31 cellular contexts compared by ENCODE assay signal in the genomic region with DNA sequence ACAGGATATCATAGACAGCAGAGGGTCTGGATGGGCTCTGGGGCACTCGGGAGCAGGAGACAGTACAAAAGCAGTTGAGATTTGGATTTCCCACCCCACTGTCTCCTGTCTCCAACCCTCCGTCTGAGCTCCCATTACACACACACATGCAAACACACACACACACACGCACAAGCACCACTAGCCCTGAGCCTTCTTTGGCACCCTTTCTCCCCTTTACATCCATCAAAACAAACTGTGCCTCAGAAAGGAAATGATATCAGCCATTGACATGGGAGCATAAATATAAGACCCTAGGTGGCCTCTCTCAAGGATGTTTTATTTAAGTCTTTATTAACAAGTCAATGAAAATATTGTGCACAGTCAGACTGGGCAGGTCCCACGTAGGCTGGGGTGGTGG. TPM values are rescaled to one million over a fixed set of nuclear protein-coding genes. Genes with fewer than 3 reads are reported as not detected.
"Had no signal": no experiment of that assay in that cellular context is flagged by ENCODE, and none has a peak within 500 bp of the region (broad histone marks: within the 10 kb centered on the region; RNA-seq: fewer than 3 reads in every experiment).

No MANE protein-coding gene starts in this region.

- H3K9me3 Mint-ChIP-seq: naive thymus-derived CD4-positive, alpha-beta T cell; nephron; stimulated activated naive B cell treated with anti-CD40 and anti-IgM and Interleukin-4, amounts not matched to agents 10 μg/mL and 1 μg/mL and 100 μg/mL, for 72 hours; stimulated activated naive CD8-positive, alpha-beta T cell treated with anti-CD3 and anti-CD28 coated beads, Interleukin-15, Interleukin-2, amounts not matched to agents 100 ng/mL and 50 ng/mL, for 24 hours had no signal

- H3K4me1 ChIP-seq: gastrocnemius medialis, psoas muscle, tibial nerve, upper lobe of left lung had no signal

- H3K9me3 ChIP-seq: gastrocnemius medialis, ovary, psoas muscle, spleen, thoracic aorta, tibial nerve, upper lobe of left lung had no signal

- H3K36me3 ChIP-seq: gastrocnemius medialis, ovary, spleen, thoracic aorta, tibial nerve, upper lobe of left lung had no signal

- H3K36me3 Mint-ChIP-seq: naive thymus-derived CD4-positive, alpha-beta T cell; stimulated activated naive B cell treated with anti-CD40 and anti-IgM and Interleukin-4, amounts not matched to agents 10 μg/mL and 1 μg/mL and 100 μg/mL, for 72 hours had no signal

- H2AFZ ChIP-seq: hepatocyte had no signal

- H3K4me3 ChIP-seq: dorsolateral prefrontal cortex, gastrocnemius medialis, hepatocyte, ovary, psoas muscle, skin epidermis, spleen, thoracic aorta, tibial nerve, upper lobe of left lung had no signal

- FAIRE-seq: kidney, urothelium cell line had no signal

- ATAC-seq: esophagus mucosa; gastrocnemius medialis; left lobe of liver; naive thymus-derived CD4-positive, alpha-beta T cell; psoas muscle; right cardiac atrium; stimulated activated naive B cell treated with anti-CD40 and anti-IgM and Interleukin-4, amounts not matched to agents 10 μg/mL and 1 μg/mL and 100 μg/mL, for 72 hours had no signal

- H3K27ac Mint-ChIP-seq: stimulated activated naive CD8-positive, alpha-beta T cell treated with anti-CD3 and anti-CD28 coated beads, Interleukin-15, Interleukin-2, amounts not matched to agents 100 ng/mL and 50 ng/mL, for 24 hours had no signal

- H3K4me2 ChIP-seq: hepatocyte had no signal

- H3K4me3 Mint-ChIP-seq: naive thymus-derived CD4-positive, alpha-beta T cell; nephron; stimulated activated naive B cell treated with anti-CD40 and anti-IgM and Interleukin-4, amounts not matched to agents 10 μg/mL and 1 μg/mL and 100 μg/mL, for 72 hours; stimulated activated naive CD8-positive, alpha-beta T cell treated with anti-CD3 and anti-CD28 coated beads, Interleukin-15, Interleukin-2, amounts not matched to agents 100 ng/mL and 50 ng/mL, for 24 hours had no signal

- H3K27me3 ChIP-seq: dorsolateral prefrontal cortex, gastrocnemius medialis, hepatocyte, ovary, upper lobe of left lung had no signal

- H3K79me2 ChIP-seq: hepatocyte had no signal

- DNase-seq: cortex of kidney; dorsolateral prefrontal cortex; effector CD4-positive, alpha-beta T cell; foreskin fibroblast; gastrocnemius medialis; head of caudate nucleus; mesenchymal stem cell; midbrain; naive thymus-derived CD4-positive, alpha-beta T cell; nucleus accumbens; ovary; right cardiac atrium; spleen; stimulated activated CD4-positive, alpha-beta T cell treated with anti-CD3 and anti-CD28 coated beads, Interleukin-4, amount 100 ng/mL, for 4 hours; stimulated activated naive B cell treated with anti-CD40 and anti-IgM and Interleukin-4, amounts not matched to agents 10 μg/mL and 1 μg/mL and 100 μg/mL, for 72 hours; upper lobe of left lung had no signal

- H3K27ac ChIP-seq: epithelial cell of prostate, gastrocnemius medialis, ovary, psoas muscle, skin epidermis, spleen, thoracic aorta, tibial nerve, upper lobe of left lung had no signal

RNA-seq across cellular contexts. Expression of a gene that starts 17.5 kb away (rescaled TPM):
- total RNA-seq: esophagus mucosa, psoas muscle, thoracic aorta, tibial nerve had no signal
- polyA plus RNA-seq: naive thymus-derived CD4-positive, alpha-beta T cell had no signal

RNA-seq across cellular contexts. Expression of a gene that starts 37.3 kb away (rescaled TPM):
- total RNA-seq: esophagus mucosa; glomerular endothelial cell; lung microvascular endothelial cell; naive thymus-derived CD4-positive, alpha-beta T cell; psoas muscle; renal cortical epithelial cell; right cardiac atrium; spleen; thoracic aorta; tibial nerve; upper lobe of left lung had no signal
- polyA plus RNA-seq: naive thymus-derived CD4-positive, alpha-beta T cell; ovary; psoas muscle; right cardiac atrium; spleen had no signal

RNA-seq across cellular contexts. Expression of a gene that starts 47.8 kb away (rescaled TPM):
- total RNA-seq: glomerular endothelial cell, lung microvascular endothelial cell, thoracic aorta had no signal
- polyA plus RNA-seq: naive thymus-derived CD4-positive, alpha-beta T cell had no signal
